In the genomic region with DNA sequence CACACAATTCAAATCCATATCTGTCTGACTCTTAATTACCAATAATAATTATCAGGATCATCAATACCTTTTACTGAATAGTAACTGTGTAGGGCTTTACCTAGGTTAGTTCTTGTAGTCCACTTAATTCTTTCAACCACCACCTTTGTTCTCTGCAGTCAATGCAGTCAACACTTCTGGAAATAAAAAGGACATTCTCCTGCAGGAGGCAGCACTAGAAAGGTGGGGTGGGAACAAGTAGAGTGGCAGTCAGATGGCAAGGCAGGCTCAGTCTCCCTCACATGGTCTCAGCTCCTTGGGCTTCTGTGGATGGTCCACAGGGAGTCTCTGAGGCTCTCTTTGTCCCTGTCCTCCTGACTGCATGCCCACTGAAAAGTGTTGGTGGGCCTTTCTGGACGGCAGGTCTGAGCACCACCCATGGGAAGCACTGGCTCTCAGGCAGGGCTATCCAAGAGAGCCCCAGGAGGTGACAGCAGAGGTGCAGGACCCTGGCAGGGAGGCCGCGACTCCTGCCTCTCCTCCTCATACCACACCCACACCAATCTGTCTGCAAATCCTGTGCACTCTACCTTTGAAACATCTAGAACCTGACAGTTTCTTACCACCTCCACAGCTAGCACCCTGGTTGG, we compare ENCODE assay signal across 17 cellular contexts.
DNase-seq lines count a peak whose midpoint lies in the region; ATAC-seq, FAIRE-seq and TF ChIP-seq lines count a peak whose summit lies in the region.
"Had no signal": no experiment of that assay in that cellular context is flagged by ENCODE, and none has a peak within 500 bp of the region (broad histone marks: within the 10 kb centered on the region; RNA-seq: fewer than 3 reads in every experiment).

No MANE protein-coding gene starts in this region.

- no peak overlapping the region for H4K8ac ChIP-seq in H1 (ENCODE audit: extremely low read depth, insufficient read depth, low read length)

- 0 out of 2 replicates have a peak overlapping the region, but pooled peaks have one; percentile 27 for H2BK12ac ChIP-seq in H1 (ENCODE audit: low read depth, low read length)

- no peak overlapping the region for H3K27ac ChIP-seq in H1 (ENCODE audit: low read depth, low read length)
- H3K27ac ChIP-seq in neural progenitor cell, result no peak overlapping the region
- H3K27ac ChIP-seq in upper lobe of right lung, result no peak overlapping the region
- H3K27ac ChIP-seq in MM.1S (ENCODE audit: low read length), result no peak overlapping the region
- H3K27ac ChIP-seq: BLaER1 had no signal

- H2BK15ac ChIP-seq in H1 (ENCODE audit: low read length), result no peak overlapping the region

- no peak overlapping the region for H4K91ac ChIP-seq in H1 (replicated peaks; ENCODE audit: insufficient read length, low read length)

- CTCF ChIA-PET in H1 (lab: Charles Lee; ENCODE audit: partially characterized antibody), result interaction anchor here (0.6 to 4.0 kb wide), 13 partner anchors 10 to 239 kb away, joined by 3 to 24 read pairs (median 4); no protein-coding TSS in a partner anchor

- H4K5ac ChIP-seq in H1 (ENCODE audit: insufficient read length, low read depth, low read length), result no peak overlapping the region

- no peaks in the 10 kb centered on the region for H3K23me2 ChIP-seq in H1 (ENCODE audit: low read depth, low read length)

- no peak overlapping the region for H3K4me3 ChIP-seq in H1 (ENCODE audit: extremely low read depth in 1 of 4, insufficient read depth in 2 of 4, low read depth in 3 of 4, low read length in 4 of 4)
- no peak overlapping the region for H3K4me3 ChIP-seq in neural progenitor cell
- no peak overlapping the region for H3K4me3 ChIP-seq in upper lobe of right lung
- H3K4me3 ChIP-seq in MM.1S (ENCODE audit: low read length), result no peak overlapping the region
- H3K4me3 ChIP-seq: BLaER1 had no signal

- no peak overlapping the region for H2BK5ac ChIP-seq in H1 (ENCODE audit: low read depth, low read length)

- H3K36me3 ChIP-seq in H1 (ENCODE audit: control insufficient read depth in 2 of 4, insufficient read depth in 4 of 4, low read length in 3 of 4) (no peaks in the 10 kb centered on the region), neural progenitor cell (peaks cover 8% of the 10 kb centered on the region), upper lobe of right lung (no peaks in the 10 kb centered on the region), MM.1S (replicated peaks; ENCODE audit: insufficient read depth, low read length) (no peaks in the 10 kb centered on the region)
- H3K36me3 ChIP-seq: BLaER1 had no signal

- no peak overlapping the region for H2AK5ac ChIP-seq in H1 (ENCODE audit: low read depth, low read length)

- H2BK120ac ChIP-seq in H1 (replicated peaks; ENCODE audit: low read depth, low read length), result no peak overlapping the region

- H3K36me3 Mint-ChIP-seq in neural progenitor cell, result no peaks in the 10 kb centered on the region
- H3K36me3 Mint-ChIP-seq: CD8-positive, alpha-beta T cell had no signal

- no peak overlapping the region for H3K56ac ChIP-seq in H1 (replicated peaks; ENCODE audit: insufficient read length, low read depth, low read length)

- no peaks in the 10 kb centered on the region for H3K9me2 ChIP-seq in MM.1S (replicated peaks; ENCODE audit: insufficient read depth, low read length)

- no peaks in the 10 kb centered on the region for H4K20me1 ChIP-seq in H1 (replicated peaks in 1 of 2; ENCODE audit: control insufficient read depth in 1 of 2, insufficient read depth in 2 of 2, low read length in 2 of 2)
- H4K20me1 ChIP-seq in neural progenitor cell (ENCODE audit: low read depth), result no peaks in the 10 kb centered on the region
- H4K20me1 ChIP-seq in MM.1S (ENCODE audit: insufficient read depth, low read length), result no peaks in the 10 kb centered on the region
- H4K20me1 ChIP-seq: BLaER1 had no signal

- H3K4me3 Mint-ChIP-seq in neural progenitor cell, result no peak overlapping the region
- H3K4me3 Mint-ChIP-seq: CD8-positive, alpha-beta T cell had no signal

- H3K4me1 Mint-ChIP-seq in neural progenitor cell, result peaks cover 11% of the 10 kb centered on the region

- TF ChIP-seq CTCF in H1 (IDR thresholded peaks at IDR 0.05; ENCODE audit: control extremely low read depth in 1 of 3, insufficient read depth in 1 of 3, low read depth in 1 of 3, low read length in 3 of 3) (peak in 1 of 3 experiments; percentile 26; a peak in 1 of 4 replicates), neural progenitor cell (IDR thresholded peaks at IDR 0.05) (no peak), upper lobe of right lung (IDR thresholded peaks at IDR 0.05) (no peak), MM.1S (IDR thresholded peaks at IDR 0.05; ENCODE audit: low read length) (no peak)

- H3K4ac ChIP-seq in H1 (replicated peaks; ENCODE audit: insufficient read length, low read depth, low read length), result no peak overlapping the region

- ATAC-seq in upper lobe of right lung (no peak), HG03354 (IDR thresholded peaks at IDR 0.05; ENCODE audit: poor library complexity, severe bottlenecking, unreplicated experiment) (no peak)
- ATAC-seq: CD8-positive, alpha-beta T cell had no signal

- intact Hi-C loops in upper lobe of right lung (cut with DNase I), result no loop called here

- no peak overlapping the region for H3K4me2 ChIP-seq in H1 (ENCODE audit: insufficient read depth in 1 of 2, low read depth in 2 of 2, low read length in 2 of 2)
- H3K4me2 ChIP-seq in neural progenitor cell, result no peak overlapping the region
- no peak overlapping the region for H3K4me2 ChIP-seq in MM.1S (ENCODE audit: low read depth, low read length)
- H3K4me2 ChIP-seq: BLaER1 had no signal

- H3K9ac ChIP-seq in H1 (replicated peaks in 1 of 4; ENCODE audit: extremely low read depth in 1 of 4, low read depth in 3 of 4, low read length in 3 of 4) (no peak overlapping the region), neural progenitor cell (no peak overlapping the region), MM.1S (ENCODE audit: low read length) (no peak overlapping the region)
- H3K9ac ChIP-seq: BLaER1 had no signal

- no peak for FAIRE-seq in H1 (lab: Jason Lieb, UNC)
- FAIRE-seq: D721Med had no signal

- H2BK20ac ChIP-seq in H1 (ENCODE audit: low read length), result no peak overlapping the region

- no peak overlapping the region for H3K23ac ChIP-seq in H1 (ENCODE audit: insufficient read length)

- TF ChIP-seq EP300 in H1 (IDR thresholded peaks at IDR 0.05; ENCODE audit: borderline replicate concordance in 1 of 2, low read depth in 2 of 2, low read length in 2 of 2), result no peak

- H3K9me3 ChIP-seq in H1 (ENCODE audit: insufficient read depth in 2 of 2, low read depth in 1 of 2, low read length in 1 of 2) (peaks cover 0 to 5% of the 10 kb centered on the region in 2 experiments; a peak in 1 of 4 replicates), neural progenitor cell (ENCODE audit: low read depth) (peaks cover 13% of the 10 kb centered on the region), upper lobe of right lung (no peaks in the 10 kb centered on the region), MM.1S (replicated peaks; ENCODE audit: insufficient read depth, low read length) (no peaks in the 10 kb centered on the region)

- H2AFZ ChIP-seq in H1 (ENCODE audit: low read length) (no peak overlapping the region), neural progenitor cell (replicated peaks) (peak overlapping the region; percentile 26), MM.1S (ENCODE audit: low read length) (no peak overlapping the region)

- peaks cover 11% of the 10 kb centered on the region for H3K9me3 Mint-ChIP-seq in neural progenitor cell

- no peak overlapping the region for H3K14ac ChIP-seq in H1 (ENCODE audit: insufficient read length)

- WGBS in H1 (ENCODE audit: extremely low coverage in 1 of 2, insufficient coverage in 1 of 2, insufficient read length in 1 of 2, insufficient replicate concordance in 2 of 2, low coverage in 1 of 2, low lambda C conversion rate in 2 of 2, missing lambda C conversion rate in 1 of 2), 2 experiments, result 90% methylated on average over 3 of the region's 3 CpGs; no CpG with 5 or more reads in 1 of the 2 experiments

- TF ChIP-seq RAD21 in H1 (IDR thresholded peaks at IDR 0.05 in 1 of 2, conservative IDR thresholded peaks at IDR 0.05 in 1 of 2; ENCODE audit: low read depth in 2 of 2, low read length in 2 of 2), result no peak; a peak in 1 of 4 replicates

- H3K27me3 Mint-ChIP-seq in neural progenitor cell (ENCODE audit: insufficient read depth, low read depth), result peaks cover 5% of the 10 kb centered on the region

- no peak overlapping the region for H3K18ac ChIP-seq in H1 (ENCODE audit: extremely low read depth, low read length)

- no peaks in the 10 kb centered on the region for H3K79me1 ChIP-seq in H1 (ENCODE audit: low read depth, low read length)

- POLR2A ChIA-PET in H1 (lab: Charles Lee; ENCODE audit: partially characterized antibody), result interaction anchor here (0.5 to 1.7 kb wide), 2 partner anchors 34 to 78 kb away, joined by 3 read pairs; no protein-coding TSS in a partner anchor

- no peak for TF ChIP-seq POLR2A in H1 (IDR thresholded peaks at IDR 0.05; ENCODE audit: control extremely low read depth in 1 of 2, low read depth in 2 of 2, low read length in 2 of 2)

- peaks cover 0 to 4% (median 0%) of the 10 kb centered on the region in 4 experiments; a peak in 1 of 7 replicates for H3K4me1 ChIP-seq in H1 (replicated peaks in 1 of 4; ENCODE audit: control insufficient read depth in 3 of 4, insufficient read depth in 4 of 4, low read length in 3 of 4)
- H3K4me1 ChIP-seq in neural progenitor cell, result peaks cover 5% of the 10 kb centered on the region
- H3K4me1 ChIP-seq in upper lobe of right lung, result no peaks in the 10 kb centered on the region
- no peaks in the 10 kb centered on the region for H3K4me1 ChIP-seq in MM.1S (ENCODE audit: low read length)

- peak; percentile 8 for DNase-seq in activated effector memory CD4-positive, alpha-beta T cell treated with anti-CD3 and anti-CD28 coated beads, Interleukin-2, amount 50 U/mL, for 16 hours
- DNase-seq in activated effector memory CD4-positive, alpha-beta T cell treated with Interleukin-2 at 50 U/mL for 16 hours, result no peak
- peak in 1 of 2 experiments; percentile 39 for DNase-seq in H1 (ENCODE audit: low read depth in 1 of 2, low spot score in 2 of 2)
- no peak for DNase-seq in neural progenitor cell (ENCODE audit: low spot score)
- peak; percentile 21 for DNase-seq in upper lobe of right lung
- DNase-seq in MM.1S, result no peak
- DNase-seq in DMS114 treated with DMSO at 0.1 percent for 48 hours (lab: John Stamatoyannopoulos, UW; ENCODE audit: unreplicated experiment), result no peak
- DNase-seq: DMS79 treated with DMSO at 0.1 percent for 48 hours, IMR-90, NCI-H187, NCI-H69, RPMI8226, SIG-M5 had no signal

- H3K27ac Mint-ChIP-seq in neural progenitor cell, result no peak overlapping the region
- H3K27ac Mint-ChIP-seq: CD8-positive, alpha-beta T cell had no signal

- H3F3A ChIP-seq in neural progenitor cell (ENCODE audit: low read depth), result no peaks in the 10 kb centered on the region
- no peaks in the 10 kb centered on the region for H3F3A ChIP-seq in MM.1S (ENCODE audit: insufficient read depth, low read length)

- H3K27me3 ChIP-seq in H1 (replicated peaks in 1 of 4; ENCODE audit: control insufficient read depth in 3 of 4, extremely low read depth in 1 of 4, insufficient read depth in 3 of 4, low read length in 3 of 4) (peaks cover 0 to 7% (median 2%) of the 10 kb centered on the region in 4 experiments; a peak in 2 of 7 replicates), neural progenitor cell (no peaks in the 10 kb centered on the region), upper lobe of right lung (no peaks in the 10 kb centered on the region), MM.1S (replicated peaks; ENCODE audit: insufficient read depth, low read length) (no peaks in the 10 kb centered on the region)
- H3K27me3 ChIP-seq: BLaER1 had no signal

- H3K79me2 ChIP-seq in H1 (ENCODE audit: control insufficient read depth in 1 of 2, insufficient read depth in 2 of 2, low read length in 2 of 2) (no peaks in the 10 kb centered on the region), neural progenitor cell (ENCODE audit: low read depth) (no peaks in the 10 kb centered on the region), MM.1S (ENCODE audit: low read length) (no peaks in the 10 kb centered on the region)

Comparison
In these comparisons a context has a peak if more than half of its experiments do, and no peak if none do; other contexts are left out.
1. DNase-seq: peak in activated effector memory CD4-positive, alpha-beta T cell treated with anti-CD3 and anti-CD28 coated beads, Interleukin-2, amount 50 U/mL, for 16 hours (single experiment) and upper lobe of right lung (single experiment); none in activated effector memory CD4-positive, alpha-beta T cell treated with Interleukin-2 at 50 U/mL for 16 hours (single experiment), neural progenitor cell (single experiment), MM.1S (single experiment) and DMS114 treated with DMSO at 0.1 percent for 48 hours (single experiment).